Comparison of ENCODE assay signal across 8 cellular contexts in genomic region chr1:46394108-46394871, GRCh38. TPM values are rescaled to one million over a fixed set of nuclear protein-coding genes. Genes with fewer than 3 reads are reported as not detected.
A peak's percentile ranks its signal among the peaks of the same experiment; 100 is the strongest.
DNase-seq lines count a peak whose midpoint lies in the region; ATAC-seq and TF ChIP-seq lines count a peak whose summit lies in the region.

TSS of gene FAAH (plus strand) at chr1:46394317. CDS start at chr1:46394349, 32 bp downstream.

- no peak within 1 kb of the TSS for H3K27ac Mint-ChIP-seq in activated B cell treated with CpG ODN at 0.5 μM for 24 hours

- peaks cover 35% of the 10 kb centered on the region for H3K27me3 Mint-ChIP-seq in activated B cell treated with CpG ODN at 0.5 μM for 24 hours

- intact Hi-C loops in Right ventricle myocardium inferior (cut with DNase I), result no loop called here
- intact Hi-C loops in cardiac septum (cut with DNase I), result no loop called here
- intact Hi-C loops in activated B cell treated with CpG ODN at 0.5 μM for 24 hours (cut with micrococcal nuclease), result no loop called here

- ATAC-seq in Right ventricle myocardium inferior (peak; percentile 72), activated B cell treated with CpG ODN at 0.5 μM for 24 hours (ENCODE audit: low read depth) (peak; percentile 52), HG03095 (IDR thresholded peaks at IDR 0.05; ENCODE audit: unreplicated experiment) (no peak)

- H3K36me3 Mint-ChIP-seq in activated B cell treated with CpG ODN at 0.5 μM for 24 hours (ENCODE audit: low read depth), result no peaks in the 10 kb centered on the region

- H3K4me3 Mint-ChIP-seq in activated B cell treated with CpG ODN at 0.5 μM for 24 hours, result peak within 1 kb of the TSS; percentile 71

- H3K27ac ChIP-seq in coronary artery, result no peak within 1 kb of the TSS

- H3K4me1 Mint-ChIP-seq in activated B cell treated with CpG ODN at 0.5 μM for 24 hours, result peaks cover 8% of the 10 kb centered on the region

- CTCF ChIA-PET in activated B cell treated with CpG ODN at 0.5 μM for 24 hours (lab: Charles Lee), result no interaction called here

- peaks cover 4% of the 10 kb centered on the region for H3K9me3 Mint-ChIP-seq in activated B cell treated with CpG ODN at 0.5 μM for 24 hours

- DNase-seq in Right ventricle myocardium inferior (ENCODE audit: missing footprints) (peak; percentile 82), cardiac septum (ENCODE audit: low spot score) (no peak), activated B cell treated with CpG ODN at 0.5 μM for 24 hours (no peak), coronary artery (ENCODE audit: low spot score) (no peak), left kidney (ENCODE audit: low read depth, low spot score) (peak; percentile 86), GOT3 (lab: John Stamatoyannopoulos, UW) (no peak)
- DNase-seq in stimulated activated CD4-positive, alpha-beta T cell treated with anti-CD3 and anti-CD28 coated beads, Interleukin-1b, Interleukin-23, amount 100 ng/mL, for 24 hours (ENCODE audit: low read depth in 4 of 4, low spot score in 1 of 4), result peak in 3 of 4 experiments; percentile 25 to 36 (median 28)

- peak within 1 kb of the TSS; percentile 69 for H3K4me3 ChIP-seq in coronary artery

- no peak for TF ChIP-seq CTCF in activated B cell treated with CpG ODN at 0.5 μM for 24 hours (IDR thresholded peaks at IDR 0.05)
- TF ChIP-seq CTCF in coronary artery (IDR thresholded peaks at IDR 0.05), result no peak

- POLR2A ChIA-PET in activated B cell treated with CpG ODN at 0.5 μM for 24 hours (lab: Charles Lee), result no interaction called here

RNA-seq across cellular contexts. Expression of gene FAAH, which starts in this region (rescaled TPM):
- 5.5 TPM for total RNA-seq in Right ventricle myocardium inferior
- 0.97 TPM for total RNA-seq in cardiac septum
- 5.1 and 6.4 TPM in 2 replicates for total RNA-seq in activated B cell treated with CpG ODN at 0.5 μM for 24 hours

Comparison
In these comparisons a context has a peak if more than half of its experiments do, and no peak if none do; other contexts are left out.
1. DNase-seq: peak in Right ventricle myocardium inferior (single experiment), left kidney (single experiment) and stimulated activated CD4-positive, alpha-beta T cell treated with anti-CD3 and anti-CD28 coated beads, Interleukin-1b, Interleukin-23, amount 100 ng/mL, for 24 hours (3 of 4); none in cardiac septum (single experiment), activated B cell treated with CpG ODN at 0.5 μM for 24 hours (single experiment), coronary artery (single experiment) and GOT3 (single experiment).